ENCODE assay signal across 8 cellular contexts in the genomic region with DNA sequence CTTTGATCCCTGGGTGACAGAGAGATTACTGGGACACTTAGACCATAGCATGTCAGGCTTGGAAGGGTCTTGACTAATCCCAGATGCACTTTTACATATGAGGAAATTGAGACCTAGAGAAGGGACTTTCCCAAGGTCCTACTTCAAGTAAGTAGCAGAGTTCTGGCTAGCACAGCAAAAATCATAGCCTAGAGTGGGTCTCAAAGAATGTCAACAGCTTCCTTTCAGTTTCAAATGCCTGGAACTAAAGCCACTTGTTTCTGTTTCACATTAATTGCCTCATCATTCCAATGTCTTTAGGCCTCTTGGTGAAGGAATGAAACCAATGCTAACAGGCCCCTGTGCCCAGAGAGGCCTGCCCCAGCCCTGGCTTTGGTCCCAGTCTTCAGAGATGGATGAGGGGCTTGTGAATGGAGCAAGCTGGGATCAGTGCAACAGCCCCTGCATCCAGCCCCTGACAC. TPM values are rescaled to one million over a fixed set of nuclear protein-coding genes. Genes with fewer than 3 reads are reported as not detected.
DNase-seq lines count a peak whose midpoint lies in the region; ATAC-seq and TF ChIP-seq lines count a peak whose summit lies in the region.

No MANE protein-coding gene starts in this region.

- H3K27ac Mint-ChIP-seq in stimulated activated naive CD8-positive, alpha-beta T cell treated with anti-CD3 and anti-CD28 coated beads, Interleukin-15, amount 100 ng/mL, for 72 hours = no peak overlapping the region
- H3K27ac Mint-ChIP-seq in T-cell = peak overlapping the region; percentile 6 to 80

- H3K4me1 Mint-ChIP-seq in stimulated activated naive CD8-positive, alpha-beta T cell treated with anti-CD3 and anti-CD28 coated beads, Interleukin-15, amount 100 ng/mL, for 72 hours = peaks cover 32% of the 10 kb centered on the region
- peaks cover 31 to 38% (median 33%) of the 10 kb centered on the region in 3 donors for H3K4me1 Mint-ChIP-seq in T-cell

- DNase-seq in stimulated activated naive CD8-positive, alpha-beta T cell treated with anti-CD3 and anti-CD28 coated beads, Interleukin-15, Interleukin-2, amounts not matched to agents 100 U/mL and 50 U/mL, for 24 hours = no peak
- DNase-seq in stimulated activated naive CD8-positive, alpha-beta T cell treated with anti-CD3 and anti-CD28 coated beads, Interleukin-15, amount 100 ng/mL, for 72 hours = no peak
- DNase-seq in T-cell (no peak), hepatic stellate cell (ENCODE audit: low spot score) (peak; percentile 40), iPS-NIHi11 (ENCODE audit: low spot score) (no peak), NCI-H526 (lab: John Stamatoyannopoulos, UW) (no peak)
- DNase-seq in central memory CD4-positive, alpha-beta T cell = no peak

- CTCF ChIA-PET in T-cell (lab: Charles Lee) = interaction anchor here in 1 of 2 donors (1.2 kb wide), 1 partner anchor 158 kb away, joined by 3 read pairs; no protein-coding TSS in a partner anchor

- no peaks in the 10 kb centered on the region for H3K27me3 Mint-ChIP-seq in stimulated activated naive CD8-positive, alpha-beta T cell treated with anti-CD3 and anti-CD28 coated beads, Interleukin-15, amount 100 ng/mL, for 72 hours
- peaks cover 4 to 8% of the 10 kb centered on the region in 2 donors for H3K27me3 Mint-ChIP-seq in T-cell

- peaks cover 0 to 9% of the 10 kb centered on the region in 2 donors for H3K9me3 Mint-ChIP-seq in stimulated activated naive CD8-positive, alpha-beta T cell treated with anti-CD3 and anti-CD28 coated beads, Interleukin-15, amount 100 ng/mL, for 72 hours
- H3K9me3 Mint-ChIP-seq in T-cell = peaks cover 0 to 4% (median 0%) of the 10 kb centered on the region in 3 donors

- H3K36me3 Mint-ChIP-seq in T-cell = no peaks in the 10 kb centered on the region

- peak overlapping the region in 1 of 2 donors; percentile 13 for H3K4me3 Mint-ChIP-seq in stimulated activated naive CD8-positive, alpha-beta T cell treated with anti-CD3 and anti-CD28 coated beads, Interleukin-15, amount 100 ng/mL, for 72 hours
- H3K4me3 Mint-ChIP-seq in T-cell = peak overlapping the region in 1 of 3 donors; percentile 50

- ATAC-seq in stimulated activated naive CD8-positive, alpha-beta T cell treated with anti-CD3 and anti-CD28 coated beads, Interleukin-15, Interleukin-2, amounts not matched to agents 100 U/mL and 50 U/mL, for 24 hours = peak; percentile 42
- no peak for ATAC-seq in stimulated activated naive CD8-positive, alpha-beta T cell treated with anti-CD3 and anti-CD28 coated beads, Interleukin-15, amount 100 ng/mL, for 72 hours
- peak in 1 of 4 experiments; percentile 45 for ATAC-seq in T-cell (replicated peaks in 1 of 4)
- no peak for ATAC-seq in SK-N-SH treated with all-trans-retinoic acid at 6 μM for 48 hours

- POLR2A ChIA-PET in T-cell (lab: Charles Lee) = no interaction called here

TF ChIP-seq in SK-N-SH treated with all-trans-retinoic acid at 6 μM for 48 hours, 23 proteins besides CTCF, POLR2A, EP300 and RAD21:
- TF ChIP-seq ZFP30 (CRISPR knock-in tag; IDR thresholded peaks at IDR 0.05) (no peak), BACH2 (CRISPR knock-in tag; IDR thresholded peaks at IDR 0.05; ENCODE audit: borderline replicate concordance) (no peak), TCF4 (CRISPR knock-in tag; IDR thresholded peaks at IDR 0.05; ENCODE audit: borderline replicate concordance) (no peak), PPARA (CRISPR knock-in tag; IDR thresholded peaks at IDR 0.05; ENCODE audit: borderline replicate concordance) (no peak), ARNTL (CRISPR knock-in tag; IDR thresholded peaks at IDR 0.05; ENCODE audit: borderline replicate concordance, low read depth) (no peak), SNAI2 (CRISPR knock-in tag; IDR thresholded peaks at IDR 0.05) (no peak), RARB (CRISPR knock-in tag; IDR thresholded peaks at IDR 0.05) (no peak), CSDC2 (CRISPR knock-in tag; IDR thresholded peaks at IDR 0.05) (no peak), ISL1 (CRISPR knock-in tag; IDR thresholded peaks at IDR 0.05) (no peak), ZC3H10 (CRISPR knock-in tag; IDR thresholded peaks at IDR 0.05) (no peak), ZFP3 (CRISPR knock-in tag; IDR thresholded peaks at IDR 0.05) (no peak), ZNF565 (CRISPR knock-in tag; conservative IDR thresholded peaks at IDR 0.05; ENCODE audit: low read depth) (no peak), TOX (CRISPR knock-in tag; IDR thresholded peaks at IDR 0.05; ENCODE audit: borderline replicate concordance) (no peak)
- TF ChIP-seq, protein P1, sequence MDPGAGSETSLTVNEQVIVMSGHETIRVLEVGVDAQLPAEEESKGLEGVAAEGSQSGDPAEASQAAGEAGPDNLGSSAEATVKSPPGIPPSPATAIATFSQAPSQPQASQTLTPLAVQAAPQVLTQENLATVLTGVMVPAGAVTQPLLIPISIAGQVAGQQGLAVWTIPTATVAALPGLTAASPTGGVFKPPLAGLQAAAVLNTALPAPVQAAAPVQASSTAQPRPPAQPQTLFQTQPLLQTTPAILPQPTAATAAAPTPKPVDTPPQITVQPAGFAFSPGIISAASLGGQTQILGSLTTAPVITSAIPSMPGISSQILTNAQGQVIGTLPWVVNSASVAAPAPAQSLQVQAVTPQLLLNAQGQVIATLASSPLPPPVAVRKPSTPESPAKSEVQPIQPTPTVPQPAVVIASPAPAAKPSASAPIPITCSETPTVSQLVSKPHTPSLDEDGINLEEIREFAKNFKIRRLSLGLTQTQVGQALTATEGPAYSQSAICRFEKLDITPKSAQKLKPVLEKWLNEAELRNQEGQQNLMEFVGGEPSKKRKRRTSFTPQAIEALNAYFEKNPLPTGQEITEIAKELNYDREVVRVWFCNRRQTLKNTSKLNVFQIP (CRISPR knock-in tag; IDR thresholded peaks at IDR 0.05; ENCODE audit: borderline replicate concordance, low read depth) = no peak
- TF ChIP-seq, protein P2, sequence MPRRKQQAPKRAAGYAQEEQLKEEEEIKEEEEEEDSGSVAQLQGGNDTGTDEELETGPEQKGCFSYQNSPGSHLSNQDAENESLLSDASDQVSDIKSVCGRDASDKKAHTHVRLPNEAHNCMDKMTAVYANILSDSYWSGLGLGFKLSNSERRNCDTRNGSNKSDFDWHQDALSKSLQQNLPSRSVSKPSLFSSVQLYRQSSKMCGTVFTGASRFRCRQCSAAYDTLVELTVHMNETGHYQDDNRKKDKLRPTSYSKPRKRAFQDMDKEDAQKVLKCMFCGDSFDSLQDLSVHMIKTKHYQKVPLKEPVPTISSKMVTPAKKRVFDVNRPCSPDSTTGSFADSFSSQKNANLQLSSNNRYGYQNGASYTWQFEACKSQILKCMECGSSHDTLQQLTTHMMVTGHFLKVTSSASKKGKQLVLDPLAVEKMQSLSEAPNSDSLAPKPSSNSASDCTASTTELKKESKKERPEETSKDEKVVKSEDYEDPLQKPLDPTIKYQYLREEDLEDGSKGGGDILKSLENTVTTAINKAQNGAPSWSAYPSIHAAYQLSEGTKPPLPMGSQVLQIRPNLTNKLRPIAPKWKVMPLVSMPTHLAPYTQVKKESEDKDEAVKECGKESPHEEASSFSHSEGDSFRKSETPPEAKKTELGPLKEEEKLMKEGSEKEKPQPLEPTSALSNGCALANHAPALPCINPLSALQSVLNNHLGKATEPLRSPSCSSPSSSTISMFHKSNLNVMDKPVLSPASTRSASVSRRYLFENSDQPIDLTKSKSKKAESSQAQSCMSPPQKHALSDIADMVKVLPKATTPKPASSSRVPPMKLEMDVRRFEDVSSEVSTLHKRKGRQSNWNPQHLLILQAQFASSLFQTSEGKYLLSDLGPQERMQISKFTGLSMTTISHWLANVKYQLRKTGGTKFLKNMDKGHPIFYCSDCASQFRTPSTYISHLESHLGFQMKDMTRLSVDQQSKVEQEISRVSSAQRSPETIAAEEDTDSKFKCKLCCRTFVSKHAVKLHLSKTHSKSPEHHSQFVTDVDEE (CRISPR knock-in tag; IDR thresholded peaks at IDR 0.05) = no peak
- TF ChIP-seq, protein P3, sequence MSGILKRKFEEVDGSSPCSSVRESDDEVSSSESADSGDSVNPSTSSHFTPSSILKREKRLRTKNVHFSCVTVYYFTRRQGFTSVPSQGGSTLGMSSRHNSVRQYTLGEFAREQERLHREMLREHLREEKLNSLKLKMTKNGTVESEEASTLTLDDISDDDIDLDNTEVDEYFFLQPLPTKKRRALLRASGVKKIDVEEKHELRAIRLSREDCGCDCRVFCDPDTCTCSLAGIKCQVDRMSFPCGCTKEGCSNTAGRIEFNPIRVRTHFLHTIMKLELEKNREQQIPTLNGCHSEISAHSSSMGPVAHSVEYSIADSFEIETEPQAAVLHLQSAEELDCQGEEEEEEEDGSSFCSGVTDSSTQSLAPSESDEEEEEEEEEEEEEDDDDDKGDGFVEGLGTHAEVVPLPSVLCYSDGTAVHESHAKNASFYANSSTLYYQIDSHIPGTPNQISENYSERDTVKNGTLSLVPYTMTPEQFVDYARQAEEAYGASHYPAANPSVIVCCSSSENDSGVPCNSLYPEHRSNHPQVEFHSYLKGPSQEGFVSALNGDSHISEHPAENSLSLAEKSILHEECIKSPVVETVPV (CRISPR knock-in tag; IDR thresholded peaks at IDR 0.05) = no peak

RNA-seq across cellular contexts. Expression of a gene that starts 26.6 kb away (rescaled TPM):
- total RNA-seq in T-cell = 10 to 100 TPM in 2 of 5 donors, 1 to 10 TPM in 3; 1.5 to 20.1 (median 3.1) TPM

Comparison
In these comparisons a context has a peak if more than half of its experiments do, and no peak if none do; other contexts are left out.
1. H3K27ac Mint-ChIP-seq: peak in T-cell (2 of 2); none in stimulated activated naive CD8-positive, alpha-beta T cell treated with anti-CD3 and anti-CD28 coated beads, Interleukin-15, amount 100 ng/mL, for 72 hours (0 of 2).